In genomic region chr14:103204852-103205540, GRCh38 we compare ENCODE assay signal across 1 cellular context.
TF ChIP-seq lines count a peak whose summit lies in the region.

No MANE protein-coding gene starts in this region.

TF ChIP-seq in GM23338, 12 proteins besides CTCF, POLR2A, EP300 and RAD21 (continued from another document):
- no peak for TF ChIP-seq ZNF462 (CRISPR knock-in tag; IDR thresholded peaks at IDR 0.05)
- TF ChIP-seq ZNF114 (CRISPR knock-in tag; IDR thresholded peaks at IDR 0.05), result no peak
- TF ChIP-seq EZH2 (IDR thresholded peaks at IDR 0.05; ENCODE audit: low read depth, unreplicated experiment), result no peak
- TF ChIP-seq NANOG (IDR thresholded peaks at IDR 0.05; ENCODE audit: borderline replicate concordance), result no peak
